22 cellular contexts compared by ENCODE assay signal in genomic region chr9:132167192-132167591, GRCh38. TPM values are rescaled to one million over a fixed set of nuclear protein-coding genes. Genes with fewer than 3 reads are reported as not detected.
"Had no signal": no experiment of that assay in that cellular context is flagged by ENCODE, and none has a peak within 500 bp of the region (broad histone marks: within the 10 kb centered on the region; RNA-seq: fewer than 3 reads in every experiment).

No MANE protein-coding gene starts in this region.

- ATAC-seq: activated CD4-positive, CD25-positive, alpha-beta regulatory T cell treated with anti-CD3 and anti-CD28 coated beads, Interleukin-2, amount 50 U/mL, for 24 hours; gastroesophageal sphincter; heart right ventricle; psoas muscle; right cardiac atrium had no signal

- H3K4me3 Mint-ChIP-seq: activated CD4-positive, alpha-beta T cell treated with anti-CD3 and anti-CD28 coated beads, Interleukin-2, amount 10 ng/mL, durations not matched to agents 7 days and 5 days; activated CD8-positive, alpha-beta T cell treated with anti-CD3 and anti-CD28 coated beads, Interleukin-2, amount 10 ng/mL, durations not matched to agents 7 days and 5 days; activated naive CD4-positive, alpha-beta T cell treated with anti-CD3 and anti-CD28 coated beads, Interleukin-2, amount 50 U/mL, for 24 hours; immature natural killer cell; memory B cell; neural crest cell had no signal

- H3K27me3 ChIP-seq: ovary had no signal

- H3K36me3 Mint-ChIP-seq: activated naive CD4-positive, alpha-beta T cell treated with anti-CD3 and anti-CD28 coated beads, Interleukin-2, amount 50 U/mL, for 24 hours had no signal

- H3K4me3 ChIP-seq: ascending aorta, breast epithelium, esophagus muscularis mucosa, gastroesophageal sphincter, heart right ventricle, ovary, psoas muscle, thyroid gland had no signal

- H3K36me3 ChIP-seq: ascending aorta, breast epithelium, esophagus muscularis mucosa, gastroesophageal sphincter, heart right ventricle, ovary, thyroid gland had no signal

- DNase-seq: activated CD4-positive, alpha-beta T cell treated with anti-CD3 and anti-CD28 coated beads, Interleukin-2, amount 10 ng/mL, durations not matched to agents 7 days and 5 days; activated effector memory CD4-positive, alpha-beta T cell treated with anti-CD3 and anti-CD28 coated beads, Interleukin-2, amount 50 U/mL, for 16 hours; effector memory CD4-positive, alpha-beta T cell; heart right ventricle; ovary; psoas muscle; stimulated activated naive CD4-positive, alpha-beta T cell treated with Interleukin-2 at 50 U/mL for 16 hours; T-helper 9 cell; thyroid gland had no signal

- H3K9me3 Mint-ChIP-seq: activated CD4-positive, alpha-beta T cell treated with anti-CD3 and anti-CD28 coated beads, Interleukin-2, amount 10 ng/mL, durations not matched to agents 7 days and 5 days; activated naive CD4-positive, alpha-beta T cell treated with anti-CD3 and anti-CD28 coated beads, Interleukin-2, amount 50 U/mL, for 24 hours; memory B cell; neural crest cell had no signal

- H3K27ac Mint-ChIP-seq: activated CD4-positive, alpha-beta T cell treated with anti-CD3 and anti-CD28 coated beads, Interleukin-2, amount 10 ng/mL, durations not matched to agents 7 days and 5 days; activated CD8-positive, alpha-beta T cell treated with anti-CD3 and anti-CD28 coated beads, Interleukin-2, amount 10 ng/mL, durations not matched to agents 7 days and 5 days; activated naive CD4-positive, alpha-beta T cell treated with anti-CD3 and anti-CD28 coated beads, Interleukin-2, amount 50 U/mL, for 24 hours; immature natural killer cell; memory B cell had no signal

- H3K27ac ChIP-seq: ascending aorta, breast epithelium, esophagus muscularis mucosa, gastroesophageal sphincter, heart right ventricle, ovary, psoas muscle, thyroid gland had no signal

- FAIRE-seq: endothelial cell of umbilical vein had no signal

- H3K9me3 ChIP-seq: ascending aorta, breast epithelium, esophagus muscularis mucosa, gastroesophageal sphincter, heart right ventricle, ovary, psoas muscle, thyroid gland had no signal

RNA-seq across cellular contexts. Expression of gene NTNG2, which starts 5.3 kb away (rescaled TPM):
- total RNA-seq: dermis blood vessel endothelial cell had no signal
